In genomic region chr6:164178933-164179332, GRCh38 we compare ENCODE assay signal across 33 cellular contexts.
"Had no signal": no experiment of that assay in that cellular context is flagged by ENCODE, and none has a peak within 500 bp of the region (broad histone marks: within the 10 kb centered on the region; RNA-seq: fewer than 3 reads in every experiment).

No MANE protein-coding gene starts in this region.

- H3K4me2 ChIP-seq: smooth muscle cell had no signal

- H3K79me2 ChIP-seq: parathyroid adenoma had no signal

- H3K9me3 Mint-ChIP-seq: natural killer cell treated with Interleukin-12 subunit alpha and Interleukin-12 subunit beta and Interleukin-15 and Interleukin-18, amount 100 ng/mL, for 72 hours had no signal

- DNase-seq: naive thymus-derived CD8-positive, alpha-beta T cell; nephron progenitor cell; occipital lobe; ovary; posterior cingulate gyrus; psoas muscle; right cardiac atrium; right lobe of liver; sigmoid colon; spleen; stimulated activated CD4-positive, alpha-beta T cell treated with anti-CD3 and anti-CD28 coated beads, Interleukin-12 subunit alpha, Interleukin-12 subunit beta, amount 100 ng/mL, for 4 hours; stimulated activated CD4-positive, alpha-beta T cell treated with anti-CD3 and anti-CD28 coated beads, Interleukin-1b, Interleukin-23, amount 100 ng/mL, for 48 hours; stimulated activated CD4-positive, alpha-beta T cell treated with anti-CD3 and anti-CD28 coated beads, Interleukin-4, amount 100 ng/mL, for 1 hour; stimulated activated CD4-positive, alpha-beta T cell treated with anti-CD3 and anti-CD28 coated beads, Interleukin-4, amount 100 ng/mL, for 4 hours; stimulated activated CD8-positive, alpha-beta memory T cell treated with anti-CD3 and anti-CD28 coated beads, Interleukin-4, amount 100 ng/mL, for 48 hours; stimulated activated naive CD4-positive, alpha-beta T cell; stimulated activated naive CD8-positive, alpha-beta T cell treated with anti-CD3 and anti-CD28 coated beads, Interleukin-15, amount 100 ng/mL, for 72 hours; stimulated activated naive CD8-positive, alpha-beta T cell treated with anti-CD3 and anti-CD28 coated beads, Interleukin-15, Interleukin-2, amounts not matched to agents 100 U/mL and 50 U/mL, for 24 hours; substantia nigra; testis; tibial artery; transverse colon; upper lobe of right lung; uterus had no signal

- H3K9ac ChIP-seq: parathyroid adenoma had no signal

- H3K36me3 Mint-ChIP-seq: naive thymus-derived CD8-positive, alpha-beta T cell; natural killer cell treated with Interleukin-12 subunit alpha and Interleukin-12 subunit beta and Interleukin-15 and Interleukin-18, amount 100 ng/mL, for 72 hours; stimulated activated memory B cell treated with anti-CD40 and anti-IgM and Interleukin-4, amounts not matched to agents 10 μg/mL and 1 μg/mL and 100 μg/mL, for 72 hours; type B pancreatic cell had no signal

- H3K4me3 Mint-ChIP-seq: naive thymus-derived CD8-positive, alpha-beta T cell; natural killer cell treated with Interleukin-12 subunit alpha and Interleukin-12 subunit beta and Interleukin-15 and Interleukin-18, amount 100 ng/mL, for 72 hours; nephron progenitor cell; neural crest cell; stimulated activated memory B cell treated with anti-CD40 and anti-IgM and Interleukin-4, amounts not matched to agents 10 μg/mL and 1 μg/mL and 100 μg/mL, for 72 hours; stimulated activated naive CD8-positive, alpha-beta T cell treated with anti-CD3 and anti-CD28 coated beads, Interleukin-15, amount 100 ng/mL, for 72 hours; type B pancreatic cell had no signal

- H3K27me3 ChIP-seq: ovary, right lobe of liver, sigmoid colon, spleen, suprapubic skin, testis, tibial artery, transverse colon, upper lobe of right lung had no signal

- H3K27ac ChIP-seq: ovary, parathyroid adenoma, psoas muscle, right lobe of liver, sigmoid colon, skin epidermis, spleen, suprapubic skin, testis, tibial artery, transverse colon, upper lobe of right lung, uterus had no signal

- ATAC-seq: naive thymus-derived CD8-positive, alpha-beta T cell; natural killer cell treated with Interleukin-12 subunit alpha and Interleukin-12 subunit beta and Interleukin-15 and Interleukin-18, amount 100 ng/mL, for 72 hours; psoas muscle; right cardiac atrium; right lobe of liver; stimulated activated memory B cell treated with anti-CD40 and anti-IgM and Interleukin-4, amounts not matched to agents 10 μg/mL and 1 μg/mL and 100 μg/mL, for 72 hours; stimulated activated naive CD8-positive, alpha-beta T cell treated with anti-CD3 and anti-CD28 coated beads, Interleukin-15, amount 100 ng/mL, for 72 hours; stimulated activated naive CD8-positive, alpha-beta T cell treated with anti-CD3 and anti-CD28 coated beads, Interleukin-15, Interleukin-2, amounts not matched to agents 100 U/mL and 50 U/mL, for 24 hours; upper lobe of right lung had no signal

- H2AFZ ChIP-seq: parathyroid adenoma had no signal

- H3K36me3 ChIP-seq: ovary, right lobe of liver, sigmoid colon, spleen, suprapubic skin, tibial artery, transverse colon, upper lobe of right lung, uterus had no signal

- H3K4me3 ChIP-seq: ovary, psoas muscle, right lobe of liver, sigmoid colon, skin epidermis, smooth muscle cell, spleen, suprapubic skin, testis, tibial artery, transverse colon, upper lobe of right lung, uterus had no signal

- H3K9me3 ChIP-seq: ovary, psoas muscle, right lobe of liver, sigmoid colon, spleen, suprapubic skin, testis, tibial artery, transverse colon, upper lobe of right lung, uterus had no signal

- H3K4me1 ChIP-seq: parathyroid adenoma, psoas muscle, right lobe of liver, sigmoid colon, spleen, suprapubic skin, testis, tibial artery, transverse colon, upper lobe of right lung, uterus had no signal

- H3K4me1 Mint-ChIP-seq: naive thymus-derived CD8-positive, alpha-beta T cell; nephron progenitor cell; neural crest cell; stimulated activated memory B cell treated with anti-CD40 and anti-IgM and Interleukin-4, amounts not matched to agents 10 μg/mL and 1 μg/mL and 100 μg/mL, for 72 hours; stimulated activated naive CD8-positive, alpha-beta T cell treated with anti-CD3 and anti-CD28 coated beads, Interleukin-15, amount 100 ng/mL, for 72 hours had no signal

- H3K27ac Mint-ChIP-seq: naive thymus-derived CD8-positive, alpha-beta T cell; natural killer cell treated with Interleukin-12 subunit alpha and Interleukin-12 subunit beta and Interleukin-15 and Interleukin-18, amount 100 ng/mL, for 72 hours; nephron progenitor cell; progenitor cell of endocrine pancreas; stimulated activated memory B cell treated with anti-CD40 and anti-IgM and Interleukin-4, amounts not matched to agents 10 μg/mL and 1 μg/mL and 100 μg/mL, for 72 hours; type B pancreatic cell had no signal

- H3K27me3 Mint-ChIP-seq: progenitor cell of endocrine pancreas; stimulated activated memory B cell treated with anti-CD40 and anti-IgM and Interleukin-4, amounts not matched to agents 10 μg/mL and 1 μg/mL and 100 μg/mL, for 72 hours had no signal
